13 cellular contexts compared by ENCODE assay signal in genomic region chr1:11520531-11521233, GRCh38. TPM values are rescaled to one million over a fixed set of nuclear protein-coding genes. Genes with fewer than 3 reads are reported as not detected.
DNase-seq lines count a peak whose midpoint lies in the region; ATAC-seq, FAIRE-seq and TF ChIP-seq lines count a peak whose summit lies in the region.
"Had no signal": no experiment of that assay in that cellular context is flagged by ENCODE, and none has a peak within 500 bp of the region (broad histone marks: within the 10 kb centered on the region; RNA-seq: fewer than 3 reads in every experiment).

No MANE protein-coding gene starts in this region.

- TF ChIP-seq CTCF in GM23338 (conservative IDR thresholded peaks at IDR 0.05; ENCODE audit: low read depth in 2 of 2) (no peak), chondrocyte (IDR thresholded peaks at IDR 0.05) (no peak)

- H3K27me3 Mint-ChIP-seq in GM23338 (ENCODE audit: insufficient read depth, low read depth, poor library complexity) (peaks cover 18% of the 10 kb centered on the region), chondrocyte (ENCODE audit: low read depth) (peaks cover 3% of the 10 kb centered on the region)

- FAIRE-seq in HTR-8/SVneo (lab: Jason Lieb, UNC): no peak

- H2AFZ ChIP-seq in GM23338 (no peak overlapping the region), neuronal stem cell (ENCODE audit: low read length) (no peak overlapping the region)

- H3K36me3 Mint-ChIP-seq in GM23338 (ENCODE audit: low read depth) (peaks cover 14% of the 10 kb centered on the region; the same call in 2 of the 3 replicates), chondrocyte (ENCODE audit: low read depth) (no peaks in the 10 kb centered on the region)

- no peaks in the 10 kb centered on the region for H3K9me2 ChIP-seq in GM23338 (ENCODE audit: insufficient read depth)

- H3K9ac ChIP-seq in BLaER1 (no peak overlapping the region), neuronal stem cell (ENCODE audit: low read depth, low read length, poor library complexity) (peak overlapping the region; percentile 40)

- no peaks in the 10 kb centered on the region for H3K9me3 Mint-ChIP-seq in GM23338
- no peaks in the 10 kb centered on the region for H3K9me3 Mint-ChIP-seq in chondrocyte (ENCODE audit: low read depth)

- H3K79me1 ChIP-seq in neuronal stem cell (ENCODE audit: low read depth, low read length): peaks cover 3% of the 10 kb centered on the region

- H3K4me2 ChIP-seq in BLaER1: peak overlapping the region; percentile 40
- no peak overlapping the region for H3K4me2 ChIP-seq in GM23338
- no peak overlapping the region for H3K4me2 ChIP-seq in neuronal stem cell (ENCODE audit: insufficient read depth, low read length, poor library complexity, severe bottlenecking)

- H3K4me3 Mint-ChIP-seq in GM23338: no peak overlapping the region
- no peak overlapping the region for H3K4me3 Mint-ChIP-seq in chondrocyte (ENCODE audit: unreplicated experiment)

- no peak overlapping the region for H3K4ac ChIP-seq in neuronal stem cell (ENCODE audit: low read length)

- no peak overlapping the region for H2BK12ac ChIP-seq in neuronal stem cell (ENCODE audit: low read length)

- no peaks in the 10 kb centered on the region for H3F3A ChIP-seq in GM23338 (replicated peaks; ENCODE audit: low read depth)

- DNase-seq in GM23338 (ENCODE audit: low spot score) (no peak), chondrocyte (ENCODE audit: low spot score) (peak; percentile 90), neuronal stem cell (ENCODE audit: low spot score) (no peak), NOMO-1 (lab: John Stamatoyannopoulos, UW; ENCODE audit: unreplicated experiment in 2 of 2) (no peak), HTR-8/SVneo (ENCODE audit: insufficient read length, low spot score) (no peak)
- DNase-seq: BE2C, DMS 273 treated with DMSO at 0.1 percent for 48 hours, Kasumi-1, NCI-H1105 treated with DMSO at 0.1 percent for 48 hours, SIG-M5 had no signal

- no peak overlapping the region for H4K91ac ChIP-seq in neuronal stem cell (ENCODE audit: low read depth, low read length, poor library complexity)

- peak overlapping the region; percentile 40 for H2AK5ac ChIP-seq in neuronal stem cell (ENCODE audit: low read depth, low read length)

- H3K4me3 ChIP-seq in BLaER1: no peak overlapping the region
- no peak overlapping the region for H3K4me3 ChIP-seq in GM23338
- no peak overlapping the region for H3K4me3 ChIP-seq in neuronal stem cell (ENCODE audit: low read length in 2 of 2)
- H3K4me3 ChIP-seq: HAP-1 had no signal

- peaks cover 4% of the 10 kb centered on the region; the same call in 1 of the 3 replicates for H3K4me1 Mint-ChIP-seq in GM23338
- H3K4me1 Mint-ChIP-seq in chondrocyte (ENCODE audit: low read depth): no peaks in the 10 kb centered on the region

- no peak overlapping the region for H3K27ac Mint-ChIP-seq in GM23338
- no peak overlapping the region for H3K27ac Mint-ChIP-seq in chondrocyte (ENCODE audit: unreplicated experiment)

- WGBS in neuronal stem cell (ENCODE audit: extremely low coverage in 2 of 2, insufficient read length in 2 of 2, insufficient replicate concordance in 1 of 2), 2 donors: no CpG with 5 or more reads among the region's 23 CpGs

- H3K14ac ChIP-seq in neuronal stem cell (ENCODE audit: low read length): no peak overlapping the region

- no peak overlapping the region for H4K8ac ChIP-seq in neuronal stem cell (ENCODE audit: low read depth, low read length)

- no peak overlapping the region for H3K27ac ChIP-seq in BLaER1
- no peak overlapping the region for H3K27ac ChIP-seq in GM23338 (ENCODE audit: low read depth)
- H3K27ac ChIP-seq in neuronal stem cell (replicated peaks; ENCODE audit: low read length): no peak overlapping the region

- H2BK120ac ChIP-seq in neuronal stem cell (ENCODE audit: low read depth, low read length): no peak overlapping the region

- no peaks in the 10 kb centered on the region for H3K79me2 ChIP-seq in GM23338 (replicated peaks; ENCODE audit: insufficient read depth)

- H2BK5ac ChIP-seq in neuronal stem cell (ENCODE audit: low read length): no peak overlapping the region

- H2BK15ac ChIP-seq in neuronal stem cell (ENCODE audit: low read length): peak overlapping the region; percentile 49

- ATAC-seq in GM23338 (peak; percentile 19; the same call in 2 of the 3 replicates), GM19467 (IDR thresholded peaks at IDR 0.05; ENCODE audit: unreplicated experiment) (no peak)

- no peaks in the 10 kb centered on the region for H4K20me1 ChIP-seq in BLaER1
- H4K20me1 ChIP-seq in GM23338 (replicated peaks; ENCODE audit: insufficient read depth): no peaks in the 10 kb centered on the region

- no peak overlapping the region for H3K18ac ChIP-seq in neuronal stem cell (ENCODE audit: low read length)

- H3K9me3 ChIP-seq in BLaER1 (no peaks in the 10 kb centered on the region), neuronal stem cell (replicated peaks in 1 of 2; ENCODE audit: control insufficient read depth in 2 of 2, insufficient read depth in 1 of 2, low read depth in 1 of 2, low read length in 2 of 2) (no peaks in the 10 kb centered on the region)
- H3K9me3 ChIP-seq: BE2C, HAP-1 had no signal

- H3K4me1 ChIP-seq in BLaER1 (peaks cover 20% of the 10 kb centered on the region), GM23338 (ENCODE audit: insufficient read depth) (no peaks in the 10 kb centered on the region), neuronal stem cell (ENCODE audit: control insufficient read depth in 2 of 2, insufficient read depth in 1 of 2, low read depth in 1 of 2, low read length in 2 of 2) (no peaks in the 10 kb centered on the region)
- H3K4me1 ChIP-seq: HAP-1 had no signal

- H3K27me3 ChIP-seq in BLaER1: no peaks in the 10 kb centered on the region
- H3K27me3 ChIP-seq in GM23338 (ENCODE audit: insufficient read depth): no peaks in the 10 kb centered on the region
- no peaks in the 10 kb centered on the region for H3K27me3 ChIP-seq in neuronal stem cell (ENCODE audit: control insufficient read depth in 3 of 3, insufficient read depth in 3 of 3, low read depth in 1 of 3, low read length in 3 of 3)
- H3K27me3 ChIP-seq: BE2C had no signal

- H3K23ac ChIP-seq in neuronal stem cell (ENCODE audit: low read depth, low read length, poor library complexity): no peak overlapping the region

- H3K36me3 ChIP-seq in BLaER1: peaks cover 7% of the 10 kb centered on the region; the same call in 1 of the 2 replicates
- no peaks in the 10 kb centered on the region; the same call in 1 of the 2 replicates for H3K36me3 ChIP-seq in GM23338 (ENCODE audit: insufficient read depth)
- H3K36me3 ChIP-seq in neuronal stem cell (replicated peaks in 1 of 2; ENCODE audit: control insufficient read depth in 2 of 2, insufficient read depth in 2 of 2, low read length in 2 of 2): peaks cover 0 to 5% of the 10 kb centered on the region in 2 donors
- H3K36me3 ChIP-seq: HAP-1 had no signal

TF ChIP-seq in GM23338, 12 proteins besides CTCF, POLR2A, EP300 and RAD21 (continues in another document):
- TF ChIP-seq CREB1 (CRISPR knock-in tag; IDR thresholded peaks at IDR 0.05; ENCODE audit: low read depth) (no peak), ZNF331 (CRISPR knock-in tag; IDR thresholded peaks at IDR 0.05; ENCODE audit: low read depth) (no peak)

RNA-seq across cellular contexts. Expression of gene DISP3, which starts 41.7 kb away (rescaled TPM):
- total RNA-seq in GM23338 (2014; rRNA removed; shearing (Covaris generic)): 7.8 and 11.1 TPM in 2 replicates
- 3.2 and 3.9 TPM in 2 replicates for polyA plus RNA-seq in GM23338 (2016; fragmentation: Nextera tagmentation; extraction: Ambion mirVana)
- 0.05 to 0.21 TPM in 2 of 3 replicates, not detected in the other for total RNA-seq in chondrocyte
- 1.1 TPM for polyA plus RNA-seq in neuronal stem cell (2013, experiment 1 of 2)
- polyA plus RNA-seq in neuronal stem cell (2013, experiment 2 of 2): 1.3 TPM
